17 cellular contexts compared by ENCODE assay signal in the genomic region with DNA sequence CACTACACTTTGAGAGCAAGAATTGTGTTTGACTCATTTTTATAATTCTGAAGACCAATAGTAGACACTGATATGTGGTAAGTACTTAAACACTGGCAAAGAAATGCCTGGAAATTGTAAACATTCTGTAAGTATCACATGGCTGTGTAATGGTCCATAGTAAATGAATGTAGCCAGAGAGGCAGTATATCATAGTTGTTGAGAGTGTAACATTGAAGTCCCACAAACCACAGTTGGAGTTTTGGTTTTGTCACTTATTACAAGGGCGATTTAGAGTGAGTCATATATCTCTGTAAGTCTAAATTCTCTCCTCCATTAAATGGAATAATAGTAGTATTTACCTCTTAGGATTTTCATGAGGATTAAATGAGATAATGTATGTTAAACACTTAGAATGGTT.
A peak's percentile ranks its signal among the peaks of the same experiment; 100 is the strongest.
DNase-seq lines count a peak whose midpoint lies in the region; ATAC-seq and TF ChIP-seq lines count a peak whose summit lies in the region.
"Had no signal": no experiment of that assay in that cellular context is flagged by ENCODE, and none has a peak within 500 bp of the region (broad histone marks: within the 10 kb centered on the region; RNA-seq: fewer than 3 reads in every experiment).

No MANE protein-coding gene starts in this region.

- no peaks in the 10 kb centered on the region for H3K36me3 ChIP-seq in Karpas-422 (ENCODE audit: insufficient read depth, low read length)
- H3K36me3 ChIP-seq in left lung: no peaks in the 10 kb centered on the region
- H3K36me3 ChIP-seq: BE2C, esophagus squamous epithelium, neural progenitor cell, sigmoid colon had no signal

- H3K9me3 ChIP-seq in Karpas-422 (ENCODE audit: low read length) (no peaks in the 10 kb centered on the region), left lung (no peaks in the 10 kb centered on the region)
- H3K9me3 ChIP-seq: BE2C, esophagus squamous epithelium, sigmoid colon had no signal

- no peak overlapping the region for H3K9ac ChIP-seq in Karpas-422 (ENCODE audit: low read length)
- H3K9ac ChIP-seq: neural progenitor cell had no signal

- ATAC-seq in GM18867 (IDR thresholded peaks at IDR 0.05; ENCODE audit: unreplicated experiment): peak; percentile 59
- ATAC-seq in HG03457 (IDR thresholded peaks at IDR 0.05; ENCODE audit: unreplicated experiment): peak; percentile 66
- no peak for ATAC-seq in left lung

- H3K4me1 Mint-ChIP-seq in immature natural killer cell: peaks cover 24 to 35% of the 10 kb centered on the region in 2 donors

- peak overlapping the region; percentile 23 to 70 (median 43) for H3K4me3 Mint-ChIP-seq in immature natural killer cell
- H3K4me3 Mint-ChIP-seq: neural progenitor cell had no signal

- DNase-seq in H4 (ENCODE audit: low spot score): peak; percentile 48
- peak; percentile 13 to 33 (median 23) for DNase-seq in immature natural killer cell
- no peak for DNase-seq in NCI-H2196 (lab: John Stamatoyannopoulos, UW; ENCODE audit: unreplicated experiment)
- DNase-seq in Karpas-422: no peak
- no peak for DNase-seq in NCI-H345 treated with DMSO at 0.1 percent for 48 hours (lab: John Stamatoyannopoulos, UW; ENCODE audit: unreplicated experiment)
- no peak for DNase-seq in left lung
- DNase-seq: activated CD4-positive, alpha-beta T cell treated with anti-CD3 and anti-CD28 coated beads for 48 hours; BE2C; esophagus squamous epithelium; hypothalamus; NCI-H1694; sigmoid colon had no signal

- H3K4me1 ChIP-seq in Karpas-422 (ENCODE audit: low read length): no peaks in the 10 kb centered on the region
- no peaks in the 10 kb centered on the region for H3K4me1 ChIP-seq in left lung
- H3K4me1 ChIP-seq: BE2C, esophagus squamous epithelium, neural progenitor cell, sigmoid colon had no signal

- H3K4me3 ChIP-seq in Karpas-422 (ENCODE audit: low read length): no peak overlapping the region
- H3K4me3 ChIP-seq in left lung: no peak overlapping the region
- H3K4me3 ChIP-seq: coronary artery, esophagus squamous epithelium, lung, neural progenitor cell, sigmoid colon had no signal

- H3K27ac ChIP-seq in Karpas-422 (ENCODE audit: low read length) (no peak overlapping the region), left lung (no peak overlapping the region)
- H3K27ac ChIP-seq: coronary artery, esophagus squamous epithelium, neural progenitor cell, sigmoid colon had no signal

- no peaks in the 10 kb centered on the region for H4K20me1 ChIP-seq in Karpas-422 (ENCODE audit: insufficient read depth, low read depth, low read length)

- intact Hi-C loops in left lung (cut with DNase I): no loop called here

- H3K27ac Mint-ChIP-seq in immature natural killer cell: peak overlapping the region in 2 of 6 donors; percentile 32 to 58
- H3K27ac Mint-ChIP-seq: neural progenitor cell had no signal

- no peaks in the 10 kb centered on the region for H3K36me3 Mint-ChIP-seq in immature natural killer cell
- H3K36me3 Mint-ChIP-seq: neural progenitor cell had no signal

- H2AFZ ChIP-seq in Karpas-422 (ENCODE audit: low read length): no peak overlapping the region

- no peak overlapping the region for H3K4me2 ChIP-seq in Karpas-422 (ENCODE audit: low read depth, low read length, poor library complexity, severe bottlenecking)
- H3K4me2 ChIP-seq: neural progenitor cell had no signal

- no peak for TF ChIP-seq CTCF in left lung (IDR thresholded peaks at IDR 0.05)

- no peaks in the 10 kb centered on the region for H3K9me2 ChIP-seq in Karpas-422 (replicated peaks; ENCODE audit: insufficient read depth, low read length)

- peaks cover 0 to 3% (median 0%) of the 10 kb centered on the region in 3 donors for H3K27me3 Mint-ChIP-seq in immature natural killer cell (ENCODE audit: low read depth in 3 of 3)

- H3K9me3 Mint-ChIP-seq in immature natural killer cell: no peaks in the 10 kb centered on the region
- H3K9me3 Mint-ChIP-seq: neural progenitor cell had no signal

- H3K27me3 ChIP-seq in Karpas-422 (ENCODE audit: low read length): no peaks in the 10 kb centered on the region
- no peaks in the 10 kb centered on the region for H3K27me3 ChIP-seq in left lung
- H3K27me3 ChIP-seq: BE2C, esophagus squamous epithelium, neural progenitor cell, sigmoid colon had no signal

- H3K79me2 ChIP-seq in Karpas-422 (ENCODE audit: low read length): no peaks in the 10 kb centered on the region

Comparison
In these comparisons a context has a peak if more than half of its experiments do, and no peak if none do; other contexts are left out.
1. DNase-seq: peak in H4 (single experiment) and immature natural killer cell (3 of 3); none in NCI-H2196 (single experiment), Karpas-422 (single experiment), NCI-H345 treated with DMSO at 0.1 percent for 48 hours (single experiment) and left lung (0 of 2).